In the genomic region with DNA sequence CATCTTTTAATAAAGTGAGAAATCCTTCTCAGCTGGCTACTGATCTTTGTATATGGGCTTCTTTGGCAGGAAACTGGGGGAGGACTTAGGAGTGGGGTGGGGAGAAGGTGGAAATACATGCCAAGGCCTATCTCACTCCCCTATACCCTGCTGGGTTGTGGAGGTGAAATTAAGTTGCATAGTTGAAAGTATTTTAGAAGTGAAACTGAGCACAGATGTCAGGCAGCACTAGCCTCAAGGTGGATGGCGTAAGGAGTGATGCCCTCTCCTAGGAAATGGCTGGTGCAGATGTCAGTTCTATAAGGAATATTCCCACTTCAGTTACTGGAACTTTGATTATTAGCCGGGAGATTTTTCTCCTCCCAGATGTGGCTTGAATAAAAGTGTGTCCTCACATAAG, we compare ENCODE assay signal across 9 cellular contexts. TPM values are rescaled to one million over a fixed set of nuclear protein-coding genes. Genes with fewer than 3 reads are reported as not detected.
"Had no signal": no experiment of that assay in that cellular context is flagged by ENCODE, and none has a peak within 500 bp of the region (broad histone marks: within the 10 kb centered on the region; RNA-seq: fewer than 3 reads in every experiment).

No MANE protein-coding gene starts in this region.

- DNase-seq: GDM1, GF-D8 had no signal

- FAIRE-seq: G401.6, GM12878, GM12891, GM12892, GM18507, GM19239 had no signal

- ATAC-seq: GM12878 had no signal

- H3K4me3 ChIP-seq: GM12878 had no signal

RNA-seq across cellular contexts. Expression of gene NNMT, which starts 46.3 kb away (rescaled TPM):
- total RNA-seq: G401, GM12878 had no signal
